Comparison of ENCODE assay signal across 8 cellular contexts in genomic region chr4:98939892-98940298, GRCh38. TPM values are rescaled to one million over a fixed set of nuclear protein-coding genes. Genes with fewer than 3 reads are reported as not detected.
DNase-seq lines count a peak whose midpoint lies in the region; ATAC-seq and TF ChIP-seq lines count a peak whose summit lies in the region.

No MANE protein-coding gene starts in this region.

- 7 to 20% (median 9%) methylated on average over 2 of the region's 2 CpGs for WGBS in ovary, 3 donors

- H3K27ac ChIP-seq in ovary, result no peak overlapping the region

- H3K4me3 ChIP-seq in GM06990 (replicated peaks; ENCODE audit: low read depth, low read length) (no peak overlapping the region), fibroblast of mammary gland (ENCODE audit: control insufficient read depth, low read depth, low read length) (no peak overlapping the region), ovary (no peak overlapping the region)

- no peaks in the 10 kb centered on the region for H3K4me1 ChIP-seq in ovary (ENCODE audit: insufficient read depth)

- H3K9me3 ChIP-seq in ovary, result no peaks in the 10 kb centered on the region

- DNase-seq in AG08395 (ENCODE audit: low spot score) (peak; percentile 65), GM06990 (ENCODE audit: extremely low read depth, insufficient read length) (no peak), fibroblast of mammary gland (ENCODE audit: low read depth) (peak; percentile 78), ovary (no peak), activated gamma-delta T cell (lab: John Stamatoyannopoulos, UW) (no peak)
- no peak for DNase-seq in stimulated activated CD4-positive, alpha-beta T cell treated with anti-CD3 and anti-CD28 coated beads, Interleukin-4, amount 100 ng/mL, for 1 hour

- TF ChIP-seq POLR2A in ovary (IDR thresholded peaks at IDR 0.05), result no peak

- peak; percentile 53 for ATAC-seq in HG03066 (IDR thresholded peaks at IDR 0.05; ENCODE audit: low read depth, unreplicated experiment)
- peak; percentile 89 for ATAC-seq in SK-N-SH treated with all-trans-retinoic acid at 6 μM for 48 hours

- TF ChIP-seq EP300 in ovary (IDR thresholded peaks at IDR 0.05), result no peak

- peak; percentile 75 for TF ChIP-seq CTCF in GM06990 (IDR thresholded peaks at IDR 0.05; ENCODE audit: insufficient read depth, low read length, poor library complexity, severe bottlenecking)
- TF ChIP-seq CTCF in fibroblast of mammary gland (conservative IDR thresholded peaks at IDR 0.05; ENCODE audit: control insufficient read depth, insufficient read depth, low read depth, low read length), result peak; percentile 86
- peak; percentile 18 to 46 (median 45) for TF ChIP-seq CTCF in ovary (IDR thresholded peaks at IDR 0.05)

- H3K27me3 ChIP-seq in GM06990 (replicated peaks; ENCODE audit: control insufficient read depth, insufficient read depth, low read length) (no peaks in the 10 kb centered on the region), ovary (no peaks in the 10 kb centered on the region)

- no peaks in the 10 kb centered on the region for H3K36me3 ChIP-seq in GM06990 (ENCODE audit: control insufficient read depth, insufficient read depth, low read length)
- no peaks in the 10 kb centered on the region for H3K36me3 ChIP-seq in ovary

- intact Hi-C loops in ovary (cut with DNase I), result loop anchor here in 2 of 4 donors (2.0 to 10.0 kb wide), 2 partner anchors 55 to 115 kb away; partner anchors contain the start of gene METAP1 (in 1 of the 2)

TF ChIP-seq in SK-N-SH treated with all-trans-retinoic acid at 6 μM for 48 hours, 23 proteins besides CTCF, POLR2A, EP300 and RAD21:
- TF ChIP-seq TCF4 (CRISPR knock-in tag; IDR thresholded peaks at IDR 0.05; ENCODE audit: borderline replicate concordance) (no peak), CSRNP3 (CRISPR knock-in tag; IDR thresholded peaks at IDR 0.05) (no peak), BACH2 (CRISPR knock-in tag; IDR thresholded peaks at IDR 0.05; ENCODE audit: borderline replicate concordance) (no peak), SNAI2 (CRISPR knock-in tag; IDR thresholded peaks at IDR 0.05) (no peak), TSHZ2 (CRISPR knock-in tag; IDR thresholded peaks at IDR 0.05) (no peak), GLIS3 (CRISPR knock-in tag; IDR thresholded peaks at IDR 0.05) (no peak), ARNTL (CRISPR knock-in tag; IDR thresholded peaks at IDR 0.05; ENCODE audit: borderline replicate concordance, low read depth) (no peak), RARB (CRISPR knock-in tag; IDR thresholded peaks at IDR 0.05) (no peak), ZFP3 (CRISPR knock-in tag; IDR thresholded peaks at IDR 0.05) (no peak)

RNA-seq across cellular contexts. Expression of gene EIF4E, which starts 11.0 kb away (rescaled TPM):
- 10 to 100 TPM; 48.6 to 74.4 (median 69.5) TPM for total RNA-seq in ovary
- polyA plus RNA-seq in ovary, result 10 to 100 TPM; 26.7 to 56.9 TPM

RNA-seq across cellular contexts. Expression of gene METAP1, which starts 55.6 kb away (rescaled TPM):
- 10 to 100 TPM; 19.8 to 34.5 (median 25.4) TPM for total RNA-seq in ovary
- 10 to 100 TPM; 16.1 to 38.6 TPM for polyA plus RNA-seq in ovary

Comparison
In these comparisons a context has a peak if more than half of its experiments do, and no peak if none do; other contexts are left out.
1. DNase-seq: peak in AG08395 (single experiment) and fibroblast of mammary gland (single experiment); none in GM06990 (single experiment), ovary (0 of 5), stimulated activated CD4-positive, alpha-beta T cell treated with anti-CD3 and anti-CD28 coated beads, Interleukin-4, amount 100 ng/mL, for 1 hour (single experiment) and activated gamma-delta T cell (single experiment).
2. Peak in every context shown above with its lines, with median percentiles within 50 percentile points of each other: CTCF ChIP-seq.